Comparison of ENCODE assay signal across 10 cellular contexts in the genomic region with DNA sequence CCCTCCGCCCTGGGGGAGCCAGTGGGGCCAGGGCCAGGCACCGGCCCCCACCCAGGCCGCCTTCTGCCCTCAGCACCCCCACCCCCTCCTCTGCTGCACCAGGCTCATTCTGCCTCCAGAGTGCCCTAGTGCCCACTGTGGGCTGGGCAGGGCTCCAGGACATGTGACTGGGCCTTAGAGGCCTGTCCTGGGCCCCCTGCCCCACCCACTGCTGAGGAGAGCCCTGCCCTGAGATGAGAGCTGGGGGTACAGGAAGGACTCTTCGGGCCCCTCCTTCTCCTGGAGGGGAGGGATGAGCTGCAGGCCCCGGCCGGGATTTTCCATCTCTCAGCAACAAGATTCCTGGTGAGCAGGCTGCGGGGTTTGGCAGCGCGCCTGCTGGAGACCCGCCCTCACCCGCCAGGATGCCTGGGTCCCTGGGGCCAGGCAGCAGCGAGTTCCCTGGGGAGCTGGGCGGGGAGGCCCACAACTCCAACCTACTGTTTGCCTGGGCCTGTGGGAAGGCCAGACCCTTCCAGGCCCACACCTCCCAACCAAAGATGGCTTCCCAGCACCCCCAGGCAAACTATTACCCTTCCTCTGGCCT. TPM values are rescaled to one million over a fixed set of nuclear protein-coding genes. Genes with fewer than 3 reads are reported as not detected.
DNase-seq lines count a peak whose midpoint lies in the region; ATAC-seq and TF ChIP-seq lines count a peak whose summit lies in the region.
"Had no signal": no experiment of that assay in that cellular context is flagged by ENCODE, and none has a peak within 500 bp of the region (broad histone marks: within the 10 kb centered on the region; RNA-seq: fewer than 3 reads in every experiment).

No MANE protein-coding gene starts in this region.

- H3K36me3 ChIP-seq in hepatocyte (replicated peaks; ENCODE audit: insufficient read depth, low read depth), result no peaks in the 10 kb centered on the region

- peaks cover 98% of the 10 kb centered on the region for H4K20me1 ChIP-seq in hepatocyte (ENCODE audit: insufficient read depth, poor library complexity, severe bottlenecking)

- H3K4me1 ChIP-seq in hepatocyte (ENCODE audit: insufficient read depth), result peaks cover 59% of the 10 kb centered on the region

- WGBS in hepatocyte (ENCODE audit: low lambda C conversion rate, missing lambda C conversion rate), result 47% methylated on average over 11 of the region's 13 CpGs

- no peaks in the 10 kb centered on the region for H3K9me3 ChIP-seq in hepatocyte (ENCODE audit: low read depth)

- H3K27ac ChIP-seq in VCaP (peak overlapping the region; percentile 47; the same call in 1 of the 2 replicates), hepatocyte (peak overlapping the region; percentile 75), substantia nigra (ENCODE audit: low read depth, low read length, poor library complexity, severe bottlenecking) (no peak overlapping the region)

- H3K4me2 ChIP-seq in hepatocyte, result peak overlapping the region; percentile 55

- H3K79me2 ChIP-seq in hepatocyte, result peaks cover 100% of the 10 kb centered on the region

- DNase-seq in LoVo (ENCODE audit: low spot score) (peak; percentile 27), hepatocyte (ENCODE audit: low spot score) (peak; percentile 77), substantia nigra (lab: John Stamatoyannopoulos, UW) (peak in 34 of 49 donors; percentile 15 to 91 (median 49)), HCEC 1CT (no peak), activated gamma-delta T cell (lab: John Stamatoyannopoulos, UW) (no peak)
- no peak for DNase-seq in activated T-cell treated with anti-CD3 and anti-CD28 coated beads, Interleukin-2, amount 50 U/mL, for 48 hours
- DNase-seq: trophoblast cell had no signal

- TF ChIP-seq CTCF in VCaP (conservative IDR thresholded peaks at IDR 0.05), result no peak
- TF ChIP-seq CTCF in hepatocyte (IDR thresholded peaks at IDR 0.05; ENCODE audit: poor library complexity), result no peak

- H3K9me2 ChIP-seq in hepatocyte (replicated peaks; ENCODE audit: insufficient read depth), result no peaks in the 10 kb centered on the region

- ATAC-seq in HG02840 (IDR thresholded peaks at IDR 0.05; ENCODE audit: low FRiP score, unreplicated experiment), result no peak

- no peak overlapping the region for H2AFZ ChIP-seq in hepatocyte

- no peak overlapping the region for H3K4me3 ChIP-seq in hepatocyte

- no peaks in the 10 kb centered on the region for H3K27me3 ChIP-seq in hepatocyte

RNA-seq across cellular contexts. Expression of gene AHDC1, which starts 14.0 kb away (rescaled TPM):
- 6.7 and 13.3 TPM in 2 replicates for total RNA-seq in hepatocyte
- 12.2 and 14.4 TPM in 2 replicates for polyA plus RNA-seq in hepatocyte

RNA-seq across cellular contexts. Expression of gene FGR, which starts 45.1 kb away (rescaled TPM):
- total RNA-seq in hepatocyte, result 0.28 and 0.73 TPM in 2 replicates
- polyA plus RNA-seq in hepatocyte, result 0.28 TPM in 1 of 2 replicates, not detected in the other
- total RNA-seq: epithelial cell of proximal tubule had no signal

Comparison
In these comparisons a context has a peak if more than half of its experiments do, and no peak if none do; other contexts are left out.
1. DNase-seq: peak in LoVo (single experiment), hepatocyte (single experiment) and substantia nigra (34 of 49); none in activated T-cell treated with anti-CD3 and anti-CD28 coated beads, Interleukin-2, amount 50 U/mL, for 48 hours (0 of 2), HCEC 1CT (single experiment) and activated gamma-delta T cell (single experiment).